In the genomic region with DNA sequence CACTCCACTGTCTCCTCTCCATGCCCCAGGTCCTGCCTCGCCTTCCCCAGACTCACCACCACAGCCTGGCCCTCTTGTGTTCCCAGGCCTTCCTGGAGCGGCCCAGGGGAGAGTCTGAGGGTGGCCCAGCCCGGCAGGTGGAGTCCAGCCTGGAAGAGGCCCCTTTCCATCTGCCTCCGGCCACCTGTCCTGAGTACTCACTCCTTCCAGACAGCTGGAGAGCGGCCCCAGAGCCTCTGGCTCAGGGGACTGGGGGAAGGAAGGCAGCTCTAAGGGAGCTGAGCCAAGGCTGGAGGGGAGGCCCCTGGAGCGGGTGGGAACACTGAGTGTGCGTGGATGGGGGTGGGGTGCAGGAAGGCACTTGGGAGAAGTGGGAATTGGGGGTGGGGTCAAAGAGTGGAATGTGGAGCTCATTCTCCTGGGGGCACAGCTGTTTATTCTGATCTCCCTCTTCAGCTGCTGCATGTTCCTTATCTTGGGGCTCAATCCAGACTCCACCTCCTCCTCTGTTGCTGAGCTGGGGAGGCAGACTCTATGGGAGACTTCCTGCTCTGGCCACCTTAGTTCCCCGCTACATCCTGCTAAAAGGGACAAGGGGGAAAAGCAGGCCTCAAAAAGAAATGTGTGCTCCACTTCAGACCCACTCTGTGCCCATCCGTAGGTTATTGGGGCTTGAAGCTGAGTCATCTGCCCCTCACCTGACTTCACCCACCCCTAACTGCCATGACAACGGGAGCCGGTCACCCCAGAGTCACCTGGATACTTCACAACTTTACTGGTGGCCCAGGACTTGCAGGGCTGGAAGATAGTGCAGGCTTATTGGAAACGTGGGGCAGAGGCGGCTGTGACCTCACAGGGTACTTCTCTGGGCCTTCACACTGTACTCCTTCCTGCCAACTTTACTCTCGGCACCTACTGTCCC, we compare ENCODE assay signal across 9 cellular contexts. TPM values are rescaled to one million over a fixed set of nuclear protein-coding genes. Genes with fewer than 3 reads are reported as not detected.
DNase-seq lines count a peak whose midpoint lies in the region; ATAC-seq and TF ChIP-seq lines count a peak whose summit lies in the region.
"Had no signal": no experiment of that assay in that cellular context is flagged by ENCODE, and none has a peak within 500 bp of the region (broad histone marks: within the 10 kb centered on the region; RNA-seq: fewer than 3 reads in every experiment).

No MANE protein-coding gene starts in this region.

- no peaks in the 10 kb centered on the region for H3K27me3 ChIP-seq in CD4-positive, alpha-beta memory T cell (ENCODE audit: insufficient read depth, low read length)
- H3K27me3 ChIP-seq in vagina = no peaks in the 10 kb centered on the region

- peak overlapping the region; percentile 65 to 83 (median 74) for H3K4me3 Mint-ChIP-seq in CD4-positive, alpha-beta memory T cell
- H3K4me3 Mint-ChIP-seq in brain (no peak overlapping the region), natural killer cell (peak overlapping the region; percentile 90)

- H3K27ac ChIP-seq in CD4-positive, alpha-beta memory T cell (ENCODE audit: low read depth, low read length) = peak overlapping the region; percentile 46
- H3K27ac ChIP-seq in vagina (no peak overlapping the region), caudate nucleus (ENCODE audit: low read depth, low read length) (no peak overlapping the region)

- CTCF ChIA-PET in CD4-positive, alpha-beta memory T cell (lab: Charles Lee; ENCODE audit: partially characterized antibody) = interaction anchor here (4.2 kb wide), 1 partner anchor 13 kb away, joined by 36 read pairs; no protein-coding TSS in a partner anchor

- peaks cover 0 to 5% (median 0%) of the 10 kb centered on the region in 8 donors for H3K9me3 Mint-ChIP-seq in CD4-positive, alpha-beta memory T cell
- H3K9me3 Mint-ChIP-seq in brain (no peaks in the 10 kb centered on the region), natural killer cell (no peaks in the 10 kb centered on the region)

- peak in 1 of 5 donors; percentile 84 for DNase-seq in CD4-positive, alpha-beta memory T cell
- DNase-seq in OCI-M2 (lab: John Stamatoyannopoulos, UW; ENCODE audit: unreplicated experiment) = peak; percentile 62
- DNase-seq in natural killer cell = no peak
- no peak for DNase-seq in vagina (ENCODE audit: extremely low spot score in 2 of 2)
- DNase-seq in caudate nucleus (lab: John Stamatoyannopoulos, UW) = no peak
- no peak for DNase-seq in occipital lobe (lab: John Stamatoyannopoulos, UW)
- DNase-seq: cerebellar nuclear complex had no signal

- H3K27ac Mint-ChIP-seq in CD4-positive, alpha-beta memory T cell = peak overlapping the region; percentile 79 to 95 (median 89)
- H3K27ac Mint-ChIP-seq in brain (peak overlapping the region in 3 of 5 experiments; percentile 74 to 91 (median 87)), natural killer cell (peak overlapping the region; percentile 93 to 98)

- H3K36me3 ChIP-seq in CD4-positive, alpha-beta memory T cell (ENCODE audit: insufficient read depth, low read length) = peaks cover 23% of the 10 kb centered on the region
- no peaks in the 10 kb centered on the region for H3K36me3 ChIP-seq in vagina

- H3K4me3 ChIP-seq in CD4-positive, alpha-beta memory T cell (ENCODE audit: low read length in 2 of 2) = peak overlapping the region in 1 of 2 donors; percentile 17
- H3K4me3 ChIP-seq in vagina = no peak overlapping the region

- H3K4me1 Mint-ChIP-seq in CD4-positive, alpha-beta memory T cell = peaks cover 59 to 90% (median 74%) of the 10 kb centered on the region in 4 donors
- H3K4me1 Mint-ChIP-seq in brain (peaks cover 19% of the 10 kb centered on the region), natural killer cell (peaks cover 75 to 88% of the 10 kb centered on the region in 2 donors)

- H3K27me3 Mint-ChIP-seq in CD4-positive, alpha-beta memory T cell = no peaks in the 10 kb centered on the region
- H3K27me3 Mint-ChIP-seq in brain (no peaks in the 10 kb centered on the region), natural killer cell (ENCODE audit: low read depth in 2 of 2) (no peaks in the 10 kb centered on the region)

- H3K36me3 Mint-ChIP-seq in CD4-positive, alpha-beta memory T cell = peaks cover 43 to 66% of the 10 kb centered on the region in 2 donors
- H3K36me3 Mint-ChIP-seq in brain = no peaks in the 10 kb centered on the region
- no peaks in the 10 kb centered on the region for H3K36me3 Mint-ChIP-seq in natural killer cell

- H3K4me1 ChIP-seq in CD4-positive, alpha-beta memory T cell (ENCODE audit: insufficient read depth, low read length) = peaks cover 87% of the 10 kb centered on the region
- peaks cover 17% of the 10 kb centered on the region for H3K4me1 ChIP-seq in vagina

- POLR2A ChIA-PET in CD4-positive, alpha-beta memory T cell (lab: Charles Lee; ENCODE audit: partially characterized antibody) = interaction anchor here (1.0 to 3.1 kb wide), 6 partner anchors 8 to 20 kb away, joined by 3 to 14 read pairs (median 5); no protein-coding TSS in a partner anchor

- ATAC-seq in natural killer cell (peak; percentile 62 to 77 (median 67)), GM18870 (IDR thresholded peaks at IDR 0.05; ENCODE audit: unreplicated experiment) (no peak)

- no peak for TF ChIP-seq POLR2A in vagina (IDR thresholded peaks at IDR 0.05)

- TF ChIP-seq CTCF in brain (conservative IDR thresholded peaks at IDR 0.05) = no peak
- no peak for TF ChIP-seq CTCF in natural killer cell (IDR thresholded peaks at IDR 0.05)
- no peak for TF ChIP-seq CTCF in vagina (IDR thresholded peaks at IDR 0.05)

- H3K9me3 ChIP-seq in CD4-positive, alpha-beta memory T cell (ENCODE audit: control insufficient read depth in 1 of 2, low read length in 2 of 2) = no peaks in the 10 kb centered on the region
- H3K9me3 ChIP-seq in vagina = no peaks in the 10 kb centered on the region

- intact Hi-C loops in CD4-positive, alpha-beta memory T cell (cut with micrococcal nuclease) = loop anchor here (1.0 kb wide), 1 partner anchor 8 kb away; no protein-coding TSS in a partner anchor
- intact Hi-C loops in natural killer cell (cut with micrococcal nuclease) (no loop called here), vagina (cut with DNase I) (no loop called here)

RNA-seq across cellular contexts. Expression of gene TAF8, which starts 19.5 kb away (rescaled TPM):
- 10 to 100 TPM; 39.1 to 40.9 TPM for total RNA-seq in CD4-positive, alpha-beta memory T cell
- polyA plus RNA-seq in CD4-positive, alpha-beta memory T cell = 10 to 100 TPM; 10.3 to 19.3 TPM
- 14.9 TPM for polyA plus RNA-seq in brain (ENCODE audit: insufficient read depth, low read depth, low replicate concordance)
- total RNA-seq in natural killer cell (10 to 100 TPM; 38.4 to 54.2 (median 47.5) TPM), vagina (35.6 TPM), occipital lobe (4.8 TPM)

Comparison
In these comparisons a context has a peak if more than half of its experiments do, and no peak if none do; other contexts are left out.
1. H3K4me3 Mint-ChIP-seq: peak in CD4-positive, alpha-beta memory T cell (8 of 8) and natural killer cell (single experiment); none in brain (0 of 5).
2. Peak in every context shown above with its lines, with median percentiles within 50 percentile points of each other: H3K27ac Mint-ChIP-seq.